Comparison of ENCODE assay signal across 11 cellular contexts in genomic region chr12:119704065-119704747, GRCh38. TPM values are rescaled to one million over a fixed set of nuclear protein-coding genes. Genes with fewer than 3 reads are reported as not detected.
A peak's percentile ranks its signal among the peaks of the same experiment; 100 is the strongest.
DNase-seq lines count a peak whose midpoint lies in the region; ATAC-seq, FAIRE-seq and TF ChIP-seq lines count a peak whose summit lies in the region.
"Had no signal": no experiment of that assay in that cellular context is flagged by ENCODE, and none has a peak within 500 bp of the region (broad histone marks: within the 10 kb centered on the region; RNA-seq: fewer than 3 reads in every experiment).

No MANE protein-coding gene starts in this region.

- H2AFZ ChIP-seq in endothelial cell of umbilical vein (ENCODE audit: low read depth, low read length): peak overlapping the region; percentile 17

- H4K20me1 ChIP-seq in endothelial cell of umbilical vein (replicated peaks; ENCODE audit: control insufficient read depth, extremely low read depth, insufficient read depth, low read length): no peaks in the 10 kb centered on the region

- intact Hi-C loops in endothelial cell of umbilical vein (cut with micrococcal nuclease): loop anchor here (1.0 kb wide), 1 partner anchor 11 kb away; no protein-coding TSS in a partner anchor

- TF ChIP-seq CTCF in AG10803 (conservative IDR thresholded peaks at IDR 0.05; ENCODE audit: low read length) (no peak), endothelial cell of umbilical vein (IDR thresholded peaks at IDR 0.05; ENCODE audit: extremely low read depth in 1 of 2, insufficient read depth in 1 of 2, low read depth in 1 of 2, low read length in 2 of 2) (no peak)

- no peaks in the 10 kb centered on the region for H3K79me2 ChIP-seq in endothelial cell of umbilical vein (ENCODE audit: control insufficient read depth, insufficient read depth, low read length)

- FAIRE-seq in endothelial cell of umbilical vein (lab: Jason Lieb, UNC): peak; percentile 96

- no peaks in the 10 kb centered on the region for H3K9me1 ChIP-seq in endothelial cell of umbilical vein (replicated peaks; ENCODE audit: control insufficient read depth, extremely low read depth, insufficient read depth, low read length)

- DNase-seq in AG10803 (ENCODE audit: low read depth) (peak; percentile 54), M059J (ENCODE audit: low read depth) (peak; percentile 53), endothelial cell of umbilical vein (ENCODE audit: low read depth, low spot score) (peak; percentile 52), myocyte (ENCODE audit: low read depth) (peak; percentile 71), H7 (no peak), NCI-H510A (lab: John Stamatoyannopoulos, UW) (no peak)
- DNase-seq: activated CD4-positive, alpha-beta T cell treated with anti-CD3 and anti-CD28 coated beads, Interleukin-2, amount 50 U/mL, for 4 hours; AML-193; MV-4-11 had no signal

- H3K9ac ChIP-seq in endothelial cell of umbilical vein (replicated peaks; ENCODE audit: extremely low read depth, insufficient read depth, low read length): no peak overlapping the region

- dilution Hi-C loops in endothelial cell of umbilical vein (cut with MboI; ENCODE audit: extremely low pct_ligation_motif_present, low sequenced_read_pairs): no loop called here

- no peaks in the 10 kb centered on the region for H3K9me3 ChIP-seq in endothelial cell of umbilical vein (replicated peaks; ENCODE audit: control insufficient read depth, insufficient read depth, low read length)

- POLR2A ChIA-PET in endothelial cell of umbilical vein (lab: Charles Lee): no interaction called here

- ATAC-seq in GM18907 (IDR thresholded peaks at IDR 0.05; ENCODE audit: unreplicated experiment): no peak
- ATAC-seq in HG03108 (IDR thresholded peaks at IDR 0.05; ENCODE audit: unreplicated experiment): no peak

- no TSS peak for BruUV-seq in endothelial cell of umbilical vein (replicated peaks; lab: Mats Ljungman, UMichigan)

- CTCF ChIA-PET in endothelial cell of umbilical vein (lab: Charles Lee): interaction anchor here (2.0 kb wide), 2 partner anchors 9 to 76 kb away, joined by 6 to 10 read pairs; no protein-coding TSS in a partner anchor

- H3K4me1 ChIP-seq in endothelial cell of umbilical vein (ENCODE audit: control insufficient read depth, extremely low read depth, insufficient read depth, low read length): peaks cover 6% of the 10 kb centered on the region

- no peaks in the 10 kb centered on the region for H3K36me3 ChIP-seq in endothelial cell of umbilical vein (ENCODE audit: control insufficient read depth in 2 of 2, extremely low read depth in 1 of 2, insufficient read depth in 2 of 2, low read length in 2 of 2)
- peaks cover 25% of the 10 kb centered on the region for H3K36me3 ChIP-seq in H7 (replicated peaks; ENCODE audit: control insufficient read depth, insufficient read depth, low read length)

- H3K4me3 ChIP-seq in AG10803 (ENCODE audit: low read length) (no peak overlapping the region), endothelial cell of umbilical vein (replicated peaks in 1 of 3; ENCODE audit: insufficient read depth in 1 of 3, low read depth in 1 of 3, low read length in 3 of 3) (no peak overlapping the region), H7 (ENCODE audit: insufficient read depth, low read depth, low read length) (no peak overlapping the region)

- TF ChIP-seq POLR2A in endothelial cell of umbilical vein (IDR thresholded peaks at IDR 0.05; ENCODE audit: low read depth, low read length): no peak

- no peak overlapping the region for H3K4me2 ChIP-seq in endothelial cell of umbilical vein (ENCODE audit: insufficient read depth, low read length)

- H3K27me3 ChIP-seq in endothelial cell of umbilical vein (ENCODE audit: control insufficient read depth in 2 of 2, insufficient read depth in 2 of 2, low read length in 2 of 2) (no peaks in the 10 kb centered on the region), H7 (ENCODE audit: control insufficient read depth, insufficient read depth, low read length) (no peaks in the 10 kb centered on the region)

- no peak overlapping the region for H3K27ac ChIP-seq in endothelial cell of umbilical vein (ENCODE audit: insufficient read depth, low read depth, low read length)

TF ChIP-seq in endothelial cell of umbilical vein, 7 proteins besides CTCF, POLR2A, EP300 and RAD21:
- TF ChIP-seq MYC (IDR thresholded peaks at IDR 0.05; ENCODE audit: low read depth, low read length) (no peak), FOS (IDR thresholded peaks at IDR 0.05; ENCODE audit: borderline replicate concordance, insufficient read depth, low read length) (peak; percentile 72), POLR2AphosphoS5 (IDR thresholded peaks at IDR 0.05; ENCODE audit: insufficient read depth, low read depth, low read length) (no peak)
TF ChIP-seq in endothelial cell of umbilical vein: peak in this region for 1.

RNA-seq across cellular contexts. Expression of gene PRKAB1, which starts 36.3 kb away (rescaled TPM):
- total RNA-seq in M059J (2014; rRNA removed; shearing (Covaris generic)): 16.2 and 20.1 TPM in 2 replicates
- 21.9 and 23.1 TPM in 2 replicates for total RNA-seq in endothelial cell of umbilical vein
- polyA plus RNA-seq in endothelial cell of umbilical vein: 25.9 and 27.0 TPM in 2 replicates
- polyA plus RNA-seq in endothelial cell of umbilical vein (2011; cell fraction: cytosol; rRNA removed): 19.1 and 21.3 TPM in 2 replicates
- 37.7 and 39.3 TPM in 2 replicates for polyA plus RNA-seq in endothelial cell of umbilical vein (2011; cell fraction: nucleus; rRNA removed)
- polyA plus RNA-seq in endothelial cell of umbilical vein (2012): 15.6 and 16.2 TPM in 2 replicates
- polyA minus RNA-seq in endothelial cell of umbilical vein: 20.9 and 21.7 TPM in 2 replicates
- 26.5 TPM for polyA minus RNA-seq in endothelial cell of umbilical vein (2011; cell fraction: cytosol; rRNA and poly(A)+ RNA removed)
- polyA minus RNA-seq in endothelial cell of umbilical vein (2011; cell fraction: nucleus; rRNA and poly(A)+ RNA removed): 15.9 and 16.1 TPM in 2 replicates
- total RNA-seq in myocyte: 16.6 and 17.3 TPM in 2 replicates
- 26.2 TPM for polyA plus RNA-seq in myocyte (2012)
- total RNA-seq in H7 (2014; rRNA removed; shearing (Covaris generic)): 22.4 and 26.6 TPM in 2 replicates

Comparison
In these comparisons a context has a peak if more than half of its experiments do, and no peak if none do; other contexts are left out.
1. DNase-seq: peak in AG10803 (single experiment), M059J (single experiment), endothelial cell of umbilical vein (single experiment) and myocyte (single experiment); none in H7 (single experiment) and NCI-H510A (single experiment).